Comparison of ENCODE assay signal across 20 cellular contexts in genomic region chr4:1411436-1412375, GRCh38. TPM values are rescaled to one million over a fixed set of nuclear protein-coding genes. Genes with fewer than 3 reads are reported as not detected.
DNase-seq lines count a peak whose midpoint lies in the region; ATAC-seq and TF ChIP-seq lines count a peak whose summit lies in the region.
"Had no signal": no experiment of that assay in that cellular context is flagged by ENCODE, and none has a peak within 500 bp of the region (broad histone marks: within the 10 kb centered on the region; RNA-seq: fewer than 3 reads in every experiment).

No MANE protein-coding gene starts in this region.

- H3K27ac ChIP-seq in coronary artery, result no peak overlapping the region
- H3K27ac ChIP-seq: left lung, ovary, skin epidermis had no signal

- peaks cover 38% of the 10 kb centered on the region for H3K27me3 ChIP-seq in H7 (ENCODE audit: control insufficient read depth, insufficient read depth, low read length)

- H3K36me3 Mint-ChIP-seq in activated naive CD8-positive, alpha-beta T cell treated with anti-CD3 and anti-CD28 coated beads, Interleukin-2, amount 50 U/mL, for 24 hours (ENCODE audit: low read depth), result peaks cover 3% of the 10 kb centered on the region
- H3K36me3 Mint-ChIP-seq in activated naive CD8-positive, alpha-beta T cell treated with anti-CD3 and anti-CD28 coated beads for 36 hours, result no peaks in the 10 kb centered on the region

- no peaks in the 10 kb centered on the region for H3K36me3 ChIP-seq in H7 (replicated peaks; ENCODE audit: control insufficient read depth, insufficient read depth, low read length)
- H3K36me3 ChIP-seq: left lung, ovary had no signal

- TF ChIP-seq CTCF in coronary artery (IDR thresholded peaks at IDR 0.05) (no peak), retinal pigment epithelial cell (conservative IDR thresholded peaks at IDR 0.05; ENCODE audit: low read depth, low read length) (peak; percentile 3)

- no peak overlapping the region for H3K4me3 Mint-ChIP-seq in activated naive CD8-positive, alpha-beta T cell treated with anti-CD3 and anti-CD28 coated beads, Interleukin-2, amount 50 U/mL, for 24 hours
- H3K4me3 Mint-ChIP-seq in activated naive CD8-positive, alpha-beta T cell treated with anti-CD3 and anti-CD28 coated beads for 36 hours, result no peak overlapping the region

- H3K27ac Mint-ChIP-seq in activated naive CD8-positive, alpha-beta T cell treated with anti-CD3 and anti-CD28 coated beads, Interleukin-2, amount 50 U/mL, for 24 hours, result no peak overlapping the region
- no peak overlapping the region for H3K27ac Mint-ChIP-seq in activated naive CD8-positive, alpha-beta T cell treated with anti-CD3 and anti-CD28 coated beads for 36 hours

- peak; percentile 1 for DNase-seq in activated naive CD8-positive, alpha-beta T cell treated with anti-CD3 and anti-CD28 coated beads, Interleukin-2, amount 50 U/mL, for 24 hours
- DNase-seq in activated naive CD8-positive, alpha-beta T cell treated with anti-CD3 and anti-CD28 coated beads for 36 hours, result no peak
- DNase-seq in H7 (peak; percentile 78), coronary artery (ENCODE audit: low spot score) (peak; percentile 59), retinal pigment epithelial cell (ENCODE audit: low read depth) (no peak), hippocampal formation (lab: John Stamatoyannopoulos, UW) (no peak), midbrain (lab: John Stamatoyannopoulos, UW) (no peak), DMS53 treated with DMSO at 0.1 percent for 48 hours (lab: John Stamatoyannopoulos, UW; ENCODE audit: unreplicated experiment) (no peak)
- DNase-seq: amygdala; NCI-H1436 treated with DMSO at 0.1 percent for 48 hours; ovary; RPMI8226; stimulated activated CD4-positive, alpha-beta T cell treated with anti-CD3 and anti-CD28 coated beads, Interleukin-4, amount 100 ng/mL, for 4 hours; stimulated activated CD8-positive, alpha-beta memory T cell treated with anti-CD3 and anti-CD28 coated beads, Interleukin-4, amount 100 ng/mL, for 48 hours had no signal

- H3K4me3 ChIP-seq in H7 (ENCODE audit: insufficient read depth, low read depth, low read length), result no peak overlapping the region
- no peak overlapping the region for H3K4me3 ChIP-seq in coronary artery
- no peak overlapping the region for H3K4me3 ChIP-seq in retinal pigment epithelial cell (ENCODE audit: low read length)
- H3K4me3 ChIP-seq: left lung, ovary, skin epidermis had no signal

- peaks cover 68% of the 10 kb centered on the region for H3K27me3 Mint-ChIP-seq in activated naive CD8-positive, alpha-beta T cell treated with anti-CD3 and anti-CD28 coated beads, Interleukin-2, amount 50 U/mL, for 24 hours
- peaks cover 89% of the 10 kb centered on the region for H3K27me3 Mint-ChIP-seq in activated naive CD8-positive, alpha-beta T cell treated with anti-CD3 and anti-CD28 coated beads for 36 hours

- H3K9me3 Mint-ChIP-seq in activated naive CD8-positive, alpha-beta T cell treated with anti-CD3 and anti-CD28 coated beads, Interleukin-2, amount 50 U/mL, for 24 hours, result no peaks in the 10 kb centered on the region
- no peaks in the 10 kb centered on the region for H3K9me3 Mint-ChIP-seq in activated naive CD8-positive, alpha-beta T cell treated with anti-CD3 and anti-CD28 coated beads for 36 hours

- no peak for ATAC-seq in activated naive CD8-positive, alpha-beta T cell treated with anti-CD3 and anti-CD28 coated beads, Interleukin-2, amount 50 U/mL, for 24 hours
- ATAC-seq: left lung had no signal

- peaks cover 5% of the 10 kb centered on the region for H3K4me1 Mint-ChIP-seq in activated naive CD8-positive, alpha-beta T cell treated with anti-CD3 and anti-CD28 coated beads, Interleukin-2, amount 50 U/mL, for 24 hours
- no peaks in the 10 kb centered on the region for H3K4me1 Mint-ChIP-seq in activated naive CD8-positive, alpha-beta T cell treated with anti-CD3 and anti-CD28 coated beads for 36 hours

RNA-seq across cellular contexts. Expression of gene NKX1-1, which starts 5.5 kb away (rescaled TPM):
- total RNA-seq in activated naive CD8-positive, alpha-beta T cell treated with anti-CD3 and anti-CD28 coated beads for 36 hours, result not detected
- total RNA-seq in H7 (2014; rRNA removed; shearing (Covaris generic)), result not detected in 2 replicates
- total RNA-seq: activated CD8-positive, alpha-beta memory T cell treated with anti-CD3 and anti-CD28 coated beads for 36 hours; cerebellum; fibroblast of villous mesenchyme; left lung; LHCN-M2; ovary had no signal

Comparison
In these comparisons a context has a peak if more than half of its experiments do, and no peak if none do; other contexts are left out.
1. DNase-seq: peak in activated naive CD8-positive, alpha-beta T cell treated with anti-CD3 and anti-CD28 coated beads, Interleukin-2, amount 50 U/mL, for 24 hours (single experiment), H7 (single experiment) and coronary artery (single experiment); none in activated naive CD8-positive, alpha-beta T cell treated with anti-CD3 and anti-CD28 coated beads for 36 hours (single experiment), retinal pigment epithelial cell (single experiment), hippocampal formation (0 of 2), midbrain (single experiment) and DMS53 treated with DMSO at 0.1 percent for 48 hours (single experiment).